ENCODE assay signal across 22 cellular contexts in genomic region chr2:18050001-18050400, GRCh38.
"Had no signal": no experiment of that assay in that cellular context is flagged by ENCODE, and none has a peak within 500 bp of the region (broad histone marks: within the 10 kb centered on the region; RNA-seq: fewer than 3 reads in every experiment).

No MANE protein-coding gene starts in this region.

- H3K36me3 ChIP-seq: neural progenitor cell, ovary, right lobe of liver, sigmoid colon, stomach, thoracic aorta, thyroid gland, tibial nerve, upper lobe of right lung, uterus had no signal

- H3K9ac ChIP-seq: neural progenitor cell, parathyroid adenoma had no signal

- FAIRE-seq: small intestine had no signal

- H3K79me2 ChIP-seq: parathyroid adenoma had no signal

- H3K27me3 ChIP-seq: neural progenitor cell, ovary, right lobe of liver, sigmoid colon, stomach, thyroid gland, tibial nerve, upper lobe of right lung, uterus had no signal

- H3K9me3 ChIP-seq: ovary, psoas muscle, right lobe of liver, sigmoid colon, stomach, thoracic aorta, thyroid gland, tibial nerve, upper lobe of right lung, uterus had no signal

- H3K27ac ChIP-seq: neural progenitor cell, ovary, parathyroid adenoma, psoas muscle, right lobe of liver, sigmoid colon, stomach, thoracic aorta, thyroid gland, tibial nerve, upper lobe of right lung, uterus had no signal

- ATAC-seq: natural killer cell; psoas muscle; right cardiac atrium; right lobe of liver; stimulated activated naive B cell treated with anti-CD40 and anti-IgM and Interleukin-4, amounts not matched to agents 10 μg/mL and 1 μg/mL and 100 μg/mL, for 72 hours; upper lobe of right lung had no signal

- H3K4me1 ChIP-seq: neural progenitor cell, parathyroid adenoma, right lobe of liver, thyroid gland, uterus had no signal

- H3K4me2 ChIP-seq: neural progenitor cell had no signal

- H2AFZ ChIP-seq: neural progenitor cell, parathyroid adenoma had no signal

- H3K4me3 ChIP-seq: neural progenitor cell, ovary, psoas muscle, right lobe of liver, sigmoid colon, stomach, thoracic aorta, thyroid gland, tibial nerve, upper lobe of right lung, uterus had no signal

- DNase-seq: natural killer cell; occipital lobe; ovary; psoas muscle; right cardiac atrium; right lobe of liver; sigmoid colon; small intestine; stimulated activated CD4-positive, alpha-beta T cell treated with anti-CD3 and anti-CD28 coated beads, Interleukin-15, amount 100 ng/mL, for 24 hours; stimulated activated CD4-positive, alpha-beta T cell treated with anti-CD3 and anti-CD28 coated beads, Interleukin-2, amount 100 ng/mL, for 24 hours; stimulated activated CD4-positive, alpha-beta T cell treated with anti-CD3 and anti-CD28 coated beads, Interleukin-2, amount 100 ng/mL, for 48 hours; stimulated activated CD4-positive, alpha-beta T cell treated with anti-CD3 and anti-CD28 coated beads, Interleukin-4, amount 100 ng/mL, for 24 hours; stimulated activated naive B cell treated with anti-CD40 and anti-IgM and Interleukin-4, amounts not matched to agents 10 μg/mL and 1 μg/mL and 100 μg/mL, for 72 hours; stimulated activated naive CD4-positive, alpha-beta T cell treated with Interleukin-2 at 50 U/mL for 16 hours; stomach; thyroid gland; upper lobe of right lung; uterus had no signal
